ENCODE assay signal across 15 cellular contexts in the genomic region with DNA sequence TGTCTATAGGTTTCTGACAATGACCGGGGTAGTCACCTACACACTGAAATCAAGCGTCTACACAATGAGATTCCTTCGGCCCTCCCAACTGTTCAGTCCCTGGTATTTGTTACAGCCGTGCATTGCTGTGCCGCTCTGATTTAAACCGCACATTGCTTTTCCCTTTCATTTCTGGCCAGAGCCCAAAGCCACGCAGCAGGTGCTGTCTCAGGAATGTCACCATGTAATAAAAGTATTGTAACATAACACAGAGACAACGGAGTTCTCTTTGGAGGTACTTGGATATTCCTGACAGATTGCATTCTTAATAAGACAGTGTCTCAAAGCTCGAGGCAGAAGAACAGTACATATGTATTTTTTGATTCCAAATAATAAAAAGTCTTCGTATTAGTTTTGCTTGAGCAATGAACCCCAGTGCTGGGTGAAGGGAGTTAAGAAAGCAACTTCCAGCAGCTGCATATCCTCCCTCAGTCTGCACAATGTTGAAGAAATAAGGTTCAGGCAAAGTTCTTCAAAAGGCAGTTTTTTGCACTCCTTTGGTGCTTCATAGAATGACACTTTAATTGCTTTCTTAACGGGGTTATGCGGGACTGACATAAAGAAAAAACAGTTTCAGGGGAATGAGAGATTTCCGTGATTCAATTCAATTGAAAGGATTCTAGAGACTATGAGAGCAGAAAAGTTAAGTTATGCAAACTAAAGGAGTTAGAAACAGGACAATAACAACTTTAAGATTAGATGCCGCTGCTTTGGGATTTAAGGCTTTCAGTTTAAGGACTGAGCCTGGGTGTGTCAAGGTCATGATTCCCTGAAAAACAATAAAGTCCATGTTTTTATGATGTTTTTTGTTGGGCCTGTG.
DNase-seq lines count a peak whose midpoint lies in the region; ATAC-seq, FAIRE-seq and TF ChIP-seq lines count a peak whose summit lies in the region.
"Had no signal": no experiment of that assay in that cellular context is flagged by ENCODE, and none has a peak within 500 bp of the region (broad histone marks: within the 10 kb centered on the region; RNA-seq: fewer than 3 reads in every experiment).

No MANE protein-coding gene starts in this region.

- H3K4me3 ChIP-seq in endothelial cell of umbilical vein (replicated peaks in 1 of 3; ENCODE audit: insufficient read depth in 1 of 3, low read depth in 1 of 3, low read length in 3 of 3) (peak overlapping the region in 2 of 3 experiments; percentile 20 to 58), Karpas-422 (ENCODE audit: low read length) (no peak overlapping the region)
- H3K4me3 ChIP-seq: cardiac muscle cell, K562, tibial artery had no signal

- no peak for ATAC-seq in GM21526 (IDR thresholded peaks at IDR 0.05; ENCODE audit: low FRiP score, unreplicated experiment)
- ATAC-seq: activated CD8-positive, alpha-beta T cell treated with anti-CD3 and anti-CD28 coated beads, Interleukin-2, amount 10 ng/mL, durations not matched to agents 7 days and 5 days; heart right ventricle; K562 had no signal

- H3K9me3 ChIP-seq in endothelial cell of umbilical vein (replicated peaks; ENCODE audit: control insufficient read depth, insufficient read depth, low read length) (no peaks in the 10 kb centered on the region), Karpas-422 (ENCODE audit: low read length) (peaks cover 21% of the 10 kb centered on the region; the same call in 1 of the 2 replicates)
- H3K9me3 ChIP-seq: heart right ventricle, tibial artery had no signal

- H3K27me3 ChIP-seq in endothelial cell of umbilical vein (ENCODE audit: control insufficient read depth in 2 of 2, insufficient read depth in 2 of 2, low read length in 2 of 2): no peaks in the 10 kb centered on the region
- no peaks in the 10 kb centered on the region for H3K27me3 ChIP-seq in Karpas-422 (ENCODE audit: low read length)
- H3K27me3 ChIP-seq: cardiac muscle cell, heart right ventricle, tibial artery had no signal

- H3K4me1 ChIP-seq in endothelial cell of umbilical vein (ENCODE audit: control insufficient read depth, extremely low read depth, insufficient read depth, low read length): peaks cover 12% of the 10 kb centered on the region
- H3K4me1 ChIP-seq in Karpas-422 (ENCODE audit: low read length): no peaks in the 10 kb centered on the region
- H3K4me1 ChIP-seq: tibial artery had no signal

- H3K9me2 ChIP-seq in Karpas-422 (replicated peaks; ENCODE audit: insufficient read depth, low read length): no peaks in the 10 kb centered on the region; the same call in 1 of the 2 replicates

- H3K4me3 Mint-ChIP-seq in nephron: peak overlapping the region in 2 of 3 experiments; percentile 15 to 30
- H3K4me3 Mint-ChIP-seq: activated CD8-positive, alpha-beta T cell treated with anti-CD3 and anti-CD28 coated beads, Interleukin-2, amount 10 ng/mL, durations not matched to agents 7 days and 5 days had no signal

- FAIRE-seq in endothelial cell of umbilical vein (lab: Jason Lieb, UNC): no peak
- FAIRE-seq: K562 had no signal

- POLR2A ChIA-PET in endothelial cell of umbilical vein (lab: Charles Lee): interaction anchor here (0.5 kb wide), 1 partner anchor 294 kb away, joined by 4 read pairs; no protein-coding TSS in a partner anchor

- peak overlapping the region; percentile 34 to 76 (median 66) for H3K27ac Mint-ChIP-seq in nephron
- H3K27ac Mint-ChIP-seq: activated CD8-positive, alpha-beta T cell treated with anti-CD3 and anti-CD28 coated beads, Interleukin-2, amount 10 ng/mL, durations not matched to agents 7 days and 5 days had no signal

- peaks cover 61% of the 10 kb centered on the region for H3K4me1 Mint-ChIP-seq in nephron

- intact Hi-C loops in endothelial cell of umbilical vein (cut with micrococcal nuclease) (no loop called here), posterior cingulate gyrus (cut with DNase I) (no loop called here)

- CTCF ChIA-PET in endothelial cell of umbilical vein (lab: Charles Lee): no interaction called here

- H4K20me1 ChIP-seq in endothelial cell of umbilical vein (replicated peaks; ENCODE audit: control insufficient read depth, extremely low read depth, insufficient read depth, low read length) (no peaks in the 10 kb centered on the region), Karpas-422 (ENCODE audit: insufficient read depth, low read depth, low read length) (no peaks in the 10 kb centered on the region)

- peak; percentile 15 for DNase-seq in A172 (ENCODE audit: low spot score)
- peak; percentile 86 for DNase-seq in NCI-H2107 treated with DMSO at 0.1 percent for 48 hours (lab: John Stamatoyannopoulos, UW; ENCODE audit: unreplicated experiment)
- DNase-seq in endothelial cell of umbilical vein (ENCODE audit: low read depth, low spot score): peak; percentile 61
- no peak for DNase-seq in dedifferentiated amniotic fluid mesenchymal stem cell (ENCODE audit: extremely low spot score)
- no peak for DNase-seq in posterior cingulate gyrus
- DNase-seq in Karpas-422: no peak
- DNase-seq: activated CD8-positive, alpha-beta T cell treated with anti-CD3 and anti-CD28 coated beads, Interleukin-2, amount 10 ng/mL, durations not matched to agents 7 days and 5 days; activated gamma-delta T cell treated with Interleukin-2 at 50 U/mL for 16 hours; heart right ventricle; NCI-H146; tibial artery had no signal

- H3K4me2 ChIP-seq in endothelial cell of umbilical vein (ENCODE audit: insufficient read depth, low read length) (peak overlapping the region; percentile 95), Karpas-422 (ENCODE audit: low read depth, low read length, poor library complexity, severe bottlenecking) (no peak overlapping the region)

- H3K9me1 ChIP-seq in endothelial cell of umbilical vein (replicated peaks; ENCODE audit: control insufficient read depth, extremely low read depth, insufficient read depth, low read length): no peaks in the 10 kb centered on the region

- TF ChIP-seq CTCF in endothelial cell of umbilical vein (IDR thresholded peaks at IDR 0.05; ENCODE audit: extremely low read depth in 1 of 2, insufficient read depth in 1 of 2, low read depth in 1 of 2, low read length in 2 of 2) (no peak), nephron (IDR thresholded peaks at IDR 0.05; ENCODE audit: unreplicated experiment in 3 of 3) (no peak)

- H3K79me2 ChIP-seq in endothelial cell of umbilical vein (ENCODE audit: control insufficient read depth, insufficient read depth, low read length) (no peaks in the 10 kb centered on the region), Karpas-422 (ENCODE audit: low read length) (no peaks in the 10 kb centered on the region)

- peak overlapping the region; percentile 96 for H2AFZ ChIP-seq in endothelial cell of umbilical vein (ENCODE audit: low read depth, low read length)
- H2AFZ ChIP-seq in Karpas-422 (ENCODE audit: low read length): no peak overlapping the region

- BruUV-seq in endothelial cell of umbilical vein (replicated peaks; lab: Mats Ljungman, UMichigan): no TSS peak

- no peaks in the 10 kb centered on the region for H3K27me3 Mint-ChIP-seq in nephron (ENCODE audit: low read depth)

- H3K27ac ChIP-seq in endothelial cell of umbilical vein (ENCODE audit: insufficient read depth, low read depth, low read length) (peak overlapping the region; percentile 11), Karpas-422 (ENCODE audit: low read length) (no peak overlapping the region)
- H3K27ac ChIP-seq: cardiac muscle cell, tibial artery had no signal

- peak overlapping the region; percentile 36 for H3K9ac ChIP-seq in endothelial cell of umbilical vein (replicated peaks; ENCODE audit: extremely low read depth, insufficient read depth, low read length)
- H3K9ac ChIP-seq in Karpas-422 (ENCODE audit: low read length): no peak overlapping the region

- no peaks in the 10 kb centered on the region for H3K36me3 Mint-ChIP-seq in nephron (ENCODE audit: low read depth)

- TF ChIP-seq POLR2A in endothelial cell of umbilical vein (IDR thresholded peaks at IDR 0.05; ENCODE audit: low read depth, low read length): no peak

- dilution Hi-C loops in endothelial cell of umbilical vein (cut with MboI; ENCODE audit: extremely low pct_ligation_motif_present, low sequenced_read_pairs): no loop called here

- H3K9me3 Mint-ChIP-seq in nephron: no peaks in the 10 kb centered on the region

- no peaks in the 10 kb centered on the region for H3K36me3 ChIP-seq in endothelial cell of umbilical vein (ENCODE audit: control insufficient read depth in 2 of 2, extremely low read depth in 1 of 2, insufficient read depth in 2 of 2, low read length in 2 of 2)
- no peaks in the 10 kb centered on the region for H3K36me3 ChIP-seq in Karpas-422 (ENCODE audit: insufficient read depth, low read length)
- H3K36me3 ChIP-seq: cardiac muscle cell, heart right ventricle, tibial artery had no signal

TF ChIP-seq in endothelial cell of umbilical vein, 7 proteins besides CTCF, POLR2A, EP300 and RAD21:
- no peak for TF ChIP-seq POLR2AphosphoS5 (IDR thresholded peaks at IDR 0.05; ENCODE audit: insufficient read depth, low read depth, low read length)
- TF ChIP-seq, protein P1, sequence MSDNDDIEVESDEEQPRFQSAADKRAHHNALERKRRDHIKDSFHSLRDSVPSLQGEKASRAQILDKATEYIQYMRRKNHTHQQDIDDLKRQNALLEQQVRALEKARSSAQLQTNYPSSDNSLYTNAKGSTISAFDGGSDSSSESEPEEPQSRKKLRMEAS (IDR thresholded peaks at IDR 0.05; ENCODE audit: insufficient read depth, insufficient read length): no peak
- no peak for TF ChIP-seq JUN (IDR thresholded peaks at IDR 0.05; ENCODE audit: borderline replicate concordance, insufficient read depth, insufficient read length, low read depth)
- no peak for TF ChIP-seq FOS (IDR thresholded peaks at IDR 0.05; ENCODE audit: borderline replicate concordance, insufficient read depth, low read length)
- no peak for TF ChIP-seq MYC (IDR thresholded peaks at IDR 0.05; ENCODE audit: low read depth, low read length)
- no peak for TF ChIP-seq GATA2 (IDR thresholded peaks at IDR 0.05; ENCODE audit: insufficient read depth, insufficient read length, low read depth, low read length)
- TF ChIP-seq EZH2 (IDR thresholded peaks at IDR 0.05; ENCODE audit: borderline replicate concordance, low read depth, low read length, severe bottlenecking): no peak

Comparison
In these comparisons a context has a peak if more than half of its experiments do, and no peak if none do; other contexts are left out.
1. DNase-seq: peak in A172 (single experiment), NCI-H2107 treated with DMSO at 0.1 percent for 48 hours (single experiment) and endothelial cell of umbilical vein (single experiment); none in dedifferentiated amniotic fluid mesenchymal stem cell (single experiment), posterior cingulate gyrus (0 of 10) and Karpas-422 (single experiment).